In genomic region chr1:19688041-19688842, GRCh38 we compare ENCODE assay signal across 18 cellular contexts. TPM values are rescaled to one million over a fixed set of nuclear protein-coding genes. Genes with fewer than 3 reads are reported as not detected.
DNase-seq lines count a peak whose midpoint lies in the region; ATAC-seq, FAIRE-seq and TF ChIP-seq lines count a peak whose summit lies in the region.
"Had no signal": no experiment of that assay in that cellular context is flagged by ENCODE, and none has a peak within 500 bp of the region (broad histone marks: within the 10 kb centered on the region; RNA-seq: fewer than 3 reads in every experiment).

No MANE protein-coding gene starts in this region.

- no peak for FAIRE-seq in GM12892 (lab: Jason Lieb, UNC)
- FAIRE-seq: A204.1 had no signal

- CTCF ChIA-PET in activated CD8-positive, alpha-beta T cell treated with anti-CD3 and anti-CD28 coated beads, Interleukin-2, amount 10 ng/mL, durations not matched to agents 7 days and 5 days (lab: Charles Lee), result interaction anchor here (1.4 kb wide), 1 partner anchor 26 kb away, joined by 4 read pairs; no protein-coding TSS in a partner anchor
- CTCF ChIA-PET in Caco-2 (lab: Charles Lee), result no interaction called here

- H3K4me3 ChIP-seq in Caco-2 (ENCODE audit: low read depth, low read length), result no peak overlapping the region
- H3K4me3 ChIP-seq: adrenal gland, esophagus muscularis mucosa, GM23248, heart left ventricle had no signal

- H3K4me1 Mint-ChIP-seq in activated CD8-positive, alpha-beta T cell treated with anti-CD3 and anti-CD28 coated beads, Interleukin-2, amount 10 ng/mL, durations not matched to agents 7 days and 5 days (ENCODE audit: low read depth), result peaks cover 23% of the 10 kb centered on the region
- no peaks in the 10 kb centered on the region for H3K4me1 Mint-ChIP-seq in Caco-2 (ENCODE audit: low read depth, unreplicated experiment)

- BruUV-seq in Caco-2 (replicated peaks; lab: Mats Ljungman, UMichigan), result no TSS peak

- peak; percentile 2 to 22 for DNase-seq in activated CD8-positive, alpha-beta memory T cell treated with anti-CD3 and anti-CD28 coated beads for 1 hour (ENCODE audit: extremely low read depth in 1 of 2, low read depth in 1 of 2)
- no peak for DNase-seq in activated CD8-positive, alpha-beta memory T cell treated with anti-CD3 and anti-CD28 coated beads, Interleukin-2, amount 50 U/mL, for 4 hours
- DNase-seq in activated CD8-positive, alpha-beta T cell treated with anti-CD3 and anti-CD28 coated beads, Interleukin-2, amount 10 ng/mL, durations not matched to agents 7 days and 5 days, result peak; percentile 47
- DNase-seq in effector CD4-positive, alpha-beta T cell, result peak; percentile 32
- DNase-seq in stimulated activated CD4-positive, alpha-beta T cell treated with anti-CD3 and anti-CD28 coated beads, TNF-alpha, amount 100 ng/mL, for 4 hours (ENCODE audit: low read depth in 3 of 3), result peak in 2 of 3 experiments; percentile 5 to 13
- DNase-seq in GM12892 (ENCODE audit: insufficient read length) (no peak), mucosa of gallbladder (ENCODE audit: low spot score) (no peak), Caco-2 (no peak)
- DNase-seq: adrenal gland, GM23248, heart left ventricle, NCI-H1092, NCI-H2227 treated with DMSO at 0.1 percent for 48 hours, retina had no signal

- H3K27ac Mint-ChIP-seq in activated CD8-positive, alpha-beta T cell treated with anti-CD3 and anti-CD28 coated beads, Interleukin-2, amount 10 ng/mL, durations not matched to agents 7 days and 5 days, result peak overlapping the region; percentile 84
- H3K27ac Mint-ChIP-seq in Caco-2 (ENCODE audit: unreplicated experiment), result no peak overlapping the region

- no peaks in the 10 kb centered on the region for H3K27me3 Mint-ChIP-seq in activated CD8-positive, alpha-beta T cell treated with anti-CD3 and anti-CD28 coated beads, Interleukin-2, amount 10 ng/mL, durations not matched to agents 7 days and 5 days (ENCODE audit: low read depth)
- H3K27me3 Mint-ChIP-seq in Caco-2 (ENCODE audit: insufficient read depth, unreplicated experiment), result no peaks in the 10 kb centered on the region

- TF ChIP-seq POLR2A in GM12892 (IDR thresholded peaks at IDR 0.05; ENCODE audit: low read depth, low read length), result no peak

- no peaks in the 10 kb centered on the region for H3K9me3 ChIP-seq in Caco-2
- H3K9me3 ChIP-seq: adrenal gland, esophagus muscularis mucosa, SK-N-SH had no signal

- no peaks in the 10 kb centered on the region for H3K36me3 ChIP-seq in Caco-2 (ENCODE audit: control insufficient read depth, insufficient read depth, low read length)

- TF ChIP-seq CTCF in Caco-2 (IDR thresholded peaks at IDR 0.05; ENCODE audit: insufficient read depth in 1 of 2, low read depth in 1 of 2, low read length in 1 of 2, severe bottlenecking in 1 of 2, unreplicated experiment in 1 of 2), result no peak

- no peaks in the 10 kb centered on the region for H3K4me1 ChIP-seq in Caco-2
- H3K4me1 ChIP-seq: adrenal gland had no signal

- H3K36me3 Mint-ChIP-seq in activated CD8-positive, alpha-beta T cell treated with anti-CD3 and anti-CD28 coated beads, Interleukin-2, amount 10 ng/mL, durations not matched to agents 7 days and 5 days (ENCODE audit: low read depth), result peaks cover 46% of the 10 kb centered on the region
- H3K36me3 Mint-ChIP-seq in Caco-2 (ENCODE audit: insufficient read depth, unreplicated experiment), result no peaks in the 10 kb centered on the region

- POLR2A ChIA-PET in activated CD8-positive, alpha-beta T cell treated with anti-CD3 and anti-CD28 coated beads, Interleukin-2, amount 10 ng/mL, durations not matched to agents 7 days and 5 days (lab: Charles Lee), result no interaction called here
- POLR2A ChIA-PET in Caco-2 (lab: Charles Lee), result no interaction called here

- H3K9me3 Mint-ChIP-seq in activated CD8-positive, alpha-beta T cell treated with anti-CD3 and anti-CD28 coated beads, Interleukin-2, amount 10 ng/mL, durations not matched to agents 7 days and 5 days (ENCODE audit: insufficient read depth), result peaks cover 5% of the 10 kb centered on the region
- no peaks in the 10 kb centered on the region for H3K9me3 Mint-ChIP-seq in Caco-2 (ENCODE audit: unreplicated experiment)

- peak overlapping the region; percentile 28 for H3K4me3 Mint-ChIP-seq in activated CD8-positive, alpha-beta T cell treated with anti-CD3 and anti-CD28 coated beads, Interleukin-2, amount 10 ng/mL, durations not matched to agents 7 days and 5 days
- H3K4me3 Mint-ChIP-seq in Caco-2 (ENCODE audit: unreplicated experiment), result no peak overlapping the region

- peak; percentile 67 for ATAC-seq in activated CD8-positive, alpha-beta T cell treated with anti-CD3 and anti-CD28 coated beads, Interleukin-2, amount 10 ng/mL, durations not matched to agents 7 days and 5 days

- H3K27me3 ChIP-seq in Caco-2 (replicated peaks; ENCODE audit: control insufficient read depth, insufficient read depth, low read length), result no peaks in the 10 kb centered on the region
- H3K27me3 ChIP-seq: adrenal gland, esophagus muscularis mucosa, heart left ventricle had no signal

- intact Hi-C loops in Caco-2 (cut with micrococcal nuclease; ENCODE audit: unreplicated experiment), result no loop called here

RNA-seq across cellular contexts. Expression of gene HTR6, which starts 23.6 kb away (rescaled TPM):
- not detected for total RNA-seq in activated CD8-positive, alpha-beta T cell treated with anti-CD3 and anti-CD28 coated beads, Interleukin-2, amount 10 ng/mL, durations not matched to agents 7 days and 5 days
- not detected for polyA plus RNA-seq in GM12892 (2012; ENCODE audit: missing spikeins)
- total RNA-seq in mucosa of gallbladder, result not detected
- total RNA-seq in Caco-2 (2022), result not detected in 2 replicates
- total RNA-seq: adrenal gland, esophagus muscularis mucosa, GM23248, heart left ventricle, kidney epithelial cell had no signal
- polyA plus RNA-seq: adrenal gland, GM23248, heart left ventricle had no signal

RNA-seq across cellular contexts. Expression of gene NBL1, which starts 44.1 kb away (rescaled TPM):
- total RNA-seq in activated CD8-positive, alpha-beta T cell treated with anti-CD3 and anti-CD28 coated beads, Interleukin-2, amount 10 ng/mL, durations not matched to agents 7 days and 5 days, result 10 to 100 TPM; 40.1 TPM
- polyA plus RNA-seq in GM12892 (2012; ENCODE audit: missing spikeins), result 1.2 TPM
- total RNA-seq in mucosa of gallbladder (154 TPM), Caco-2 (2022) (23.0 and 24.0 TPM in 2 replicates)

Comparison
In these comparisons a context has a peak if more than half of its experiments do, and no peak if none do; other contexts are left out.
1. DNase-seq: peak in activated CD8-positive, alpha-beta memory T cell treated with anti-CD3 and anti-CD28 coated beads for 1 hour (2 of 2), activated CD8-positive, alpha-beta T cell treated with anti-CD3 and anti-CD28 coated beads, Interleukin-2, amount 10 ng/mL, durations not matched to agents 7 days and 5 days (single experiment), effector CD4-positive, alpha-beta T cell (single experiment) and stimulated activated CD4-positive, alpha-beta T cell treated with anti-CD3 and anti-CD28 coated beads, TNF-alpha, amount 100 ng/mL, for 4 hours (2 of 3); none in activated CD8-positive, alpha-beta memory T cell treated with anti-CD3 and anti-CD28 coated beads, Interleukin-2, amount 50 U/mL, for 4 hours (single experiment), GM12892 (single experiment), mucosa of gallbladder (single experiment) and Caco-2 (0 of 2).